In the genomic region with DNA sequence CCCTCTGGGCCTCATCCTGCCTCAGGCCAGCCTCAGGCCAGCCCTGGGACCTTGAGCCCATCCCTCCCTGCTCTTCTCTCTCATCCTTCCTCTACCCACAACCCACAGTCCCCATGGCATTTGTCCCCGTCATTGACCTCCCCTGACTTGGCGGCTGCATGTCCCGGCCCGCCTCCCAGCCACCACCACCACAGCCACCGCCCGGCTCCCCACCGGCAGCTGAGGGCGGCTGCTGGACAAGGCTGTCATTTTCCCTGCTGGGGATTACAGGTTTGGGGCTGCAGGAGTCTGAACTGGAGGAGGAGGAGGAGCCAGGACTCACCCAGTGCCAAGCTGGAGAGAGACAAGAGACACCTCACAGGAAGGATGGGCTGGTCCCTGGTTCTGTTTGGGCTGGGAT, we compare ENCODE assay signal across 1 cellular context.
TF ChIP-seq lines count a peak whose summit lies in the region.

No MANE protein-coding gene starts in this region.

TF ChIP-seq in SK-N-SH treated with all-trans-retinoic acid at 6 μM for 48 hours, 23 proteins besides CTCF, POLR2A, EP300 and RAD21 (continued from another document):
- TF ChIP-seq, protein P1, sequence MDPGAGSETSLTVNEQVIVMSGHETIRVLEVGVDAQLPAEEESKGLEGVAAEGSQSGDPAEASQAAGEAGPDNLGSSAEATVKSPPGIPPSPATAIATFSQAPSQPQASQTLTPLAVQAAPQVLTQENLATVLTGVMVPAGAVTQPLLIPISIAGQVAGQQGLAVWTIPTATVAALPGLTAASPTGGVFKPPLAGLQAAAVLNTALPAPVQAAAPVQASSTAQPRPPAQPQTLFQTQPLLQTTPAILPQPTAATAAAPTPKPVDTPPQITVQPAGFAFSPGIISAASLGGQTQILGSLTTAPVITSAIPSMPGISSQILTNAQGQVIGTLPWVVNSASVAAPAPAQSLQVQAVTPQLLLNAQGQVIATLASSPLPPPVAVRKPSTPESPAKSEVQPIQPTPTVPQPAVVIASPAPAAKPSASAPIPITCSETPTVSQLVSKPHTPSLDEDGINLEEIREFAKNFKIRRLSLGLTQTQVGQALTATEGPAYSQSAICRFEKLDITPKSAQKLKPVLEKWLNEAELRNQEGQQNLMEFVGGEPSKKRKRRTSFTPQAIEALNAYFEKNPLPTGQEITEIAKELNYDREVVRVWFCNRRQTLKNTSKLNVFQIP (CRISPR knock-in tag; IDR thresholded peaks at IDR 0.05; ENCODE audit: borderline replicate concordance, low read depth), result no peak
- TF ChIP-seq, protein P2, sequence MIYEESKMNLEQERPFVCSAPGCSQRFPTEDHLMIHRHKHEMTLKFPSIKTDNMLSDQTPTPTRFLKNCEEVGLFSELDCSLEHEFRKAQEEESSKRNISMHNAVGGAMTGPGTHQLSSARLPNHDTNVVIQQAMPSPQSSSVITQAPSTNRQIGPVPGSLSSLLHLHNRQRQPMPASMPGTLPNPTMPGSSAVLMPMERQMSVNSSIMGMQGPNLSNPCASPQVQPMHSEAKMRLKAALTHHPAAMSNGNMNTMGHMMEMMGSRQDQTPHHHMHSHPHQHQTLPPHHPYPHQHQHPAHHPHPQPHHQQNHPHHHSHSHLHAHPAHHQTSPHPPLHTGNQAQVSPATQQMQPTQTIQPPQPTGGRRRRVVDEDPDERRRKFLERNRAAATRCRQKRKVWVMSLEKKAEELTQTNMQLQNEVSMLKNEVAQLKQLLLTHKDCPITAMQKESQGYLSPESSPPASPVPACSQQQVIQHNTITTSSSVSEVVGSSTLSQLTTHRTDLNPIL (CRISPR knock-in tag; IDR thresholded peaks at IDR 0.05; ENCODE audit: low read depth), result no peak
- TF ChIP-seq ISL1 (CRISPR knock-in tag; IDR thresholded peaks at IDR 0.05) (no peak), GLIS3 (CRISPR knock-in tag; IDR thresholded peaks at IDR 0.05) (no peak), SNAI2 (CRISPR knock-in tag; IDR thresholded peaks at IDR 0.05) (no peak), ZNF70 (CRISPR knock-in tag; IDR thresholded peaks at IDR 0.05) (no peak), OSR1 (CRISPR knock-in tag; IDR thresholded peaks at IDR 0.05) (no peak)
